1 cellular context compared by ENCODE assay signal in the genomic region with DNA sequence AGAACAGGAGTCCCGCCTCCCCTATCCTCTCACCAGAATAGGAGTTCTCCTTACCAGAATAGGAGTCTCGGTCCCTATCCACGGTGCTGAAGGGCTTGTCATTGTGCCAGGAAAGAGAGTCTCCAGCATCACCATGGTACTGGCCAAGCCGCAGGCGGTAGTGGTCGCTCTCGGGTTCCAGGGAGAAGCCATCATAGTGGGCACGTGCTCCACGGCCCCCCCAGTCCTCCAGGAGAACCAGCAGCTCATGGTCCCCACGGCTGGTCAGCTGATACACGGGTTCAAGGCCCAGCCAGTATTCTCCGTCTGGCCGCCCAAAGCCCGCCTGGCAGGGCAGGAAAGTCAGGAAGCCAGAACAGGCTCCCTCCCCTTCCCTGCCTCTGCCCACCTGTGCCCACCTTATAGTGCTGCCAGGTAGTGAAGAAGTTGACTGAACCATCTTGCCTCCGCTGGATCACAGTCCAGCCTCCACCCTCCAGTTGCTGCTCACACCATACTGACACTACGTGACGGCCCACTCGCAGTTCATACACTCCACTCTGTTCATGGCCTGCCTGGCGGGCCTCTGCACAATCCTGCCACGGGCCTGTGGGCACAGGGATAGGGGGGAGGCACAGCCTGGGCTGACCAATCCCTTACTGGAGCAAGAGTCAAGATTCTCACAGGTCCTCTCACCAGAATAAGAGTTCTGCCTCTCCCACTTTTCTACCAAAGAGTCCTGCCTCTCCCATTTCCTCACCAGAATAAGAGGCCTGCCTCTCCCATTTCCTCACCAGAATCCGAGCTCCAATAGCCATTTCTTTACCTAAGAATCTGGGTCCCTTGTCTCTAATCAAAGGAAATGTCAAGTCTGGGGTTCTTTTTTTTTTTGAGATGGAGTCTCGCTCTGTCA.
TF ChIP-seq lines count a peak whose summit lies in the region.

No MANE protein-coding gene starts in this region.

TF ChIP-seq in H1, 55 proteins besides CTCF, POLR2A, EP300 and RAD21:
- TF ChIP-seq FOSL1 (IDR thresholded peaks at IDR 0.05; ENCODE audit: insufficient read depth, low read depth, low read length) (no peak), CBX5 (IDR thresholded peaks at IDR 0.05; ENCODE audit: low read depth, low read length) (no peak), JUN (IDR thresholded peaks at IDR 0.05; ENCODE audit: low read depth, low read length) (no peak), SIN3A (conservative IDR thresholded peaks at IDR 0.05 in 1 of 2, IDR thresholded peaks at IDR 0.05 in 1 of 2; ENCODE audit: low read depth in 1 of 2, low read length in 2 of 2) (peak in 1 of 2 experiments; percentile 71; a peak in 1 of 4 replicates), SP1 (IDR thresholded peaks at IDR 0.05; ENCODE audit: low read depth, low read length) (0 out of 2 replicates have a peak, but pooled peaks have one; percentile 23)
- TF ChIP-seq, protein P1, sequence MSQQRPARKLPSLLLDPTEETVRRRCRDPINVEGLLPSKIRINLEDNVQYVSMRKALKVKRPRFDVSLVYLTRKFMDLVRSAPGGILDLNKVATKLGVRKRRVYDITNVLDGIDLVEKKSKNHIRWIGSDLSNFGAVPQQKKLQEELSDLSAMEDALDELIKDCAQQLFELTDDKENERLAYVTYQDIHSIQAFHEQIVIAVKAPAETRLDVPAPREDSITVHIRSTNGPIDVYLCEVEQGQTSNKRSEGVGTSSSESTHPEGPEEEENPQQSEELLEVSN (IDR thresholded peaks at IDR 0.05), result no peak
